Comparison of ENCODE assay signal across 7 cellular contexts in the genomic region with DNA sequence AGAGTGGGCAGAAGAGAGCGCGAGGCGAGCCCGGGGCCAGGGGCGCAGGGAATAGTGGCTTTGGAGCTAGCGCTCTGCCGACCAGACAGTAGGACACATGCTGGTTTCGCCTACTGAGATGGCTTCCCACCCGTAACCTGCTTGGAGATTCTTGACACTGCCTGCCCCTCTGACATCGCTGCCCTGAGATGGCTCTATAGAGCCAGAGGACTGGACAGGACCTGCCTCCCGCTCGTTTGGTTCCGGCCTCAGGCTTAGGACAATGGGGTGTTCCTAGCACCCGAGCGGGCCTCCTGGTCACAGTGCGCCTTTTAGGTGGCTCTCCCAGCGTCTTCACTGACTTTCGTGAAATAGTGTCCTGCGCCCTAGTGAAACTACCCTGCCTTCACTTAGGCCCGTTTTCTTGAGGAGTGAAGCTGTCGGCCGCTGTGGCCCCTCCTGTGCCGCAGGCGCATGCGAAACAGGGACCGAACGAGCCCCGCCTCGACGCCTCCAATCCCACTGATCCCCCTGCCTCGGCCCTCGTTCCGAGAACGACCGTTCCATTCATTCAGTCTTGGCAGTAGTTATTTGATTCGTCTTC. TPM values are rescaled to one million over a fixed set of nuclear protein-coding genes. Genes with fewer than 3 reads are reported as not detected.
DNase-seq lines count a peak whose midpoint lies in the region; ATAC-seq and TF ChIP-seq lines count a peak whose summit lies in the region.

No MANE protein-coding gene starts in this region.

- peaks cover 0 to 6% of the 10 kb centered on the region in 2 donors for H3K4me1 ChIP-seq in left lung

- intact Hi-C loops in left lung (cut with DNase I): no loop called here

- peak; percentile 1 for ATAC-seq in GM18517 (IDR thresholded peaks at IDR 0.05; ENCODE audit: unreplicated experiment)
- peak; percentile 5 for ATAC-seq in HG03460 (IDR thresholded peaks at IDR 0.05; ENCODE audit: unreplicated experiment)
- peak; percentile 27 for ATAC-seq in left lung
- no peak for ATAC-seq in GM19023 (IDR thresholded peaks at IDR 0.05; ENCODE audit: unreplicated experiment)

- H3K27me3 ChIP-seq in left lung: no peaks in the 10 kb centered on the region

- H3K27ac ChIP-seq in left lung: peak overlapping the region; percentile 72 to 92

- peak; percentile 30 for DNase-seq in choroid plexus epithelial cell (ENCODE audit: low read depth)
- DNase-seq in left lung: peak; percentile 37 to 67
- DNase-seq in stimulated activated CD8-positive, alpha-beta memory T cell treated with anti-CD3 and anti-CD28 coated beads, Interleukin-7, amount 100 ng/mL, for 4 hours (ENCODE audit: low read depth in 2 of 2): peak; percentile 5 to 35

- TF ChIP-seq CTCF in WI38 (IDR thresholded peaks at IDR 0.05; ENCODE audit: low read depth, low read length) (no peak), choroid plexus epithelial cell (conservative IDR thresholded peaks at IDR 0.05; ENCODE audit: low read depth, low read length) (no peak), left lung (IDR thresholded peaks at IDR 0.05) (no peak)

- peaks cover 0 to 16% of the 10 kb centered on the region in 2 donors for H3K36me3 ChIP-seq in left lung

- no peaks in the 10 kb centered on the region for H3K9me3 ChIP-seq in left lung

- peak overlapping the region; percentile 75 for H3K4me3 ChIP-seq in WI38 (ENCODE audit: low read depth, low read length)
- H3K4me3 ChIP-seq in choroid plexus epithelial cell (ENCODE audit: low read depth, low read length): peak overlapping the region; percentile 75
- H3K4me3 ChIP-seq in left lung: peak overlapping the region; percentile 42 to 65

RNA-seq across cellular contexts. Expression of a gene that starts 0.6 kb away (rescaled TPM):
- total RNA-seq in left lung: 10 to 100 TPM; 26.2 to 31.6 TPM
